Comparison of ENCODE assay signal across 8 cellular contexts in the genomic region with DNA sequence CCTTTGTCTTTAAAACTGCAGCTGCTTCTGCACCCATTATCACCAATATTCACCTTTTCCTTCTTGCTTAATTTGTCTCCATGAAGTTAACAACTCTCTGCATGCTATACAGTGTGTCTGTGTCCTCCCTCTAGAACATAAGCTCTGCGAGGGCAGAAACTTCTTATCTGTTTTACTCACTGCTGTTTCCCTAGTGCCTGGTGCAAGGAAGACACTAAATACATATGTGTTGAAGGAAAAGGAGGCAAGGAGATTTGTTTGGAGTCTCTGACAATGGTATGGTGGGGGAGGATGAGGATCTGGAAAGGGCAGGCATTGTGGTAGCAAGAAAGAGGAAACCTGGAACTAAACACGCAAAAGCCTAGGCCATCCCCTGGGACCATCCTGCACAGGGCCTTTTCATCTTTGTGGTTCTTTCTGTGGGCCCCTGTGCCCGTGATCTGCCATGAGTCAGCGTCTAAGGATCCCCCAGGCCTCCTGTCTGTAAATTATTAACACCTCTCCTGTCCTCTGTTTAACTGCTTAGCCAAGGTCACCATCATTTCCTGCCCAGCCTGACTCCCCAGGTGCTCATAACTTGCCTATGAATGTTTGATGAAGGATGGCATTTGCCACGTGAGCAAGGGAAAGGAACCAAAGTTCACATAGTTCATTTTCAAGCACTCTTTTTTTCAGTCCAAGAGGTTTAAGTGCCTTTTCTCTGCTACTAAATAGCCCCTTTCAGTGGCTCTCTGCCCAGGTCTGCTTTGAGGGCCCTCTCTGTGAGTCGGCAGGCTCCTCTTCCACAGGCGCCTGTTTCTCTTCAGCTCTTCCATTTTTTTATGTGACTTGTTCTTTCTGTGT.
DNase-seq lines count a peak whose midpoint lies in the region; ATAC-seq lines count a peak whose summit lies in the region.

No MANE protein-coding gene starts in this region.

- peak; percentile 100 for DNase-seq in DMS79 treated with DMSO at 0.1 percent for 48 hours (lab: John Stamatoyannopoulos, UW)
- DNase-seq in NCI-H1105 (lab: John Stamatoyannopoulos, UW) = peak; percentile 70
- peak; percentile 98 for DNase-seq in glomerular visceral epithelial cell (ENCODE audit: extremely low spot score)
- no peak for DNase-seq in Kasumi-1 (lab: John Stamatoyannopoulos, UW)
- DNase-seq in midbrain (lab: John Stamatoyannopoulos, UW) = no peak
- no peak for DNase-seq in NOMO-1 (lab: John Stamatoyannopoulos, UW; ENCODE audit: unreplicated experiment in 2 of 2)
- no peak for DNase-seq in ecto neural progenitor cell (ENCODE audit: low spot score)

- ATAC-seq in GM21737 (IDR thresholded peaks at IDR 0.05; ENCODE audit: unreplicated experiment) = peak; percentile 91

Comparison
In these comparisons a context has a peak if more than half of its experiments do, and no peak if none do; other contexts are left out.
1. DNase-seq: peak in DMS79 treated with DMSO at 0.1 percent for 48 hours (single experiment), NCI-H1105 (single experiment) and glomerular visceral epithelial cell (single experiment); none in Kasumi-1 (0 of 2), midbrain (single experiment), NOMO-1 (0 of 2) and ecto neural progenitor cell (single experiment).